In genomic region chr3:71961891-71962290, GRCh38 we compare ENCODE assay signal across 1 cellular context.
TF ChIP-seq lines count a peak whose summit lies in the region.

No MANE protein-coding gene starts in this region.

TF ChIP-seq in HEK293T, 16 proteins besides CTCF, POLR2A, EP300 and RAD21:
- TF ChIP-seq FOXM1 (IDR thresholded peaks at IDR 0.05; ENCODE audit: borderline replicate concordance) (no peak), BHLHE40 (IDR thresholded peaks at IDR 0.05; ENCODE audit: borderline replicate concordance) (no peak), PKNOX1 (IDR thresholded peaks at IDR 0.05) (no peak), HDGF (IDR thresholded peaks at IDR 0.05; ENCODE audit: borderline replicate concordance) (no peak), SP1 (IDR thresholded peaks at IDR 0.05) (no peak), LEF1 (IDR thresholded peaks at IDR 0.05; ENCODE audit: borderline replicate concordance) (no peak), NFRKB (IDR thresholded peaks at IDR 0.05) (no peak), L3MBTL2 (conservative IDR thresholded peaks at IDR 0.05) (no peak)
